ENCODE assay signal across 1 cellular context in the genomic region with DNA sequence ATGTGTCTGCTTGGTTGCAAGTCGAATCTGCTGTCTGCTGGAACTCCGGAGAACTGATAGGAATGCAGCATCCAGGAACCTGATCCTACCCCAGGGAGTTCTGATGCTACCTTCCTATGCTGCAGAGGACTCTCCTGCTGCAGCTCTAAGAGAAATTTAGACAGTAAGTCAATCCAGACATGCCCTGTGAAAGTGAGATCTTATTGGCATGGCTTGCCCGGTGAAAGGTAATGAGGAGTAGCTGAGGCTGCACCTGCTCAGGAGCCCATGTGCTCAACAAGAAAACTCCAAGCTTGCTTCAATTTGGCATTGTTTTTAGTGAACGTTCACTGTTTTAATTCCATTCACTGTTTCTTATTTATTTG.
TF ChIP-seq lines count a peak whose summit lies in the region.

No MANE protein-coding gene starts in this region.

TF ChIP-seq in WTC11, 78 proteins besides CTCF, POLR2A, EP300 and RAD21 (continued from another document):
- TF ChIP-seq, protein P1, sequence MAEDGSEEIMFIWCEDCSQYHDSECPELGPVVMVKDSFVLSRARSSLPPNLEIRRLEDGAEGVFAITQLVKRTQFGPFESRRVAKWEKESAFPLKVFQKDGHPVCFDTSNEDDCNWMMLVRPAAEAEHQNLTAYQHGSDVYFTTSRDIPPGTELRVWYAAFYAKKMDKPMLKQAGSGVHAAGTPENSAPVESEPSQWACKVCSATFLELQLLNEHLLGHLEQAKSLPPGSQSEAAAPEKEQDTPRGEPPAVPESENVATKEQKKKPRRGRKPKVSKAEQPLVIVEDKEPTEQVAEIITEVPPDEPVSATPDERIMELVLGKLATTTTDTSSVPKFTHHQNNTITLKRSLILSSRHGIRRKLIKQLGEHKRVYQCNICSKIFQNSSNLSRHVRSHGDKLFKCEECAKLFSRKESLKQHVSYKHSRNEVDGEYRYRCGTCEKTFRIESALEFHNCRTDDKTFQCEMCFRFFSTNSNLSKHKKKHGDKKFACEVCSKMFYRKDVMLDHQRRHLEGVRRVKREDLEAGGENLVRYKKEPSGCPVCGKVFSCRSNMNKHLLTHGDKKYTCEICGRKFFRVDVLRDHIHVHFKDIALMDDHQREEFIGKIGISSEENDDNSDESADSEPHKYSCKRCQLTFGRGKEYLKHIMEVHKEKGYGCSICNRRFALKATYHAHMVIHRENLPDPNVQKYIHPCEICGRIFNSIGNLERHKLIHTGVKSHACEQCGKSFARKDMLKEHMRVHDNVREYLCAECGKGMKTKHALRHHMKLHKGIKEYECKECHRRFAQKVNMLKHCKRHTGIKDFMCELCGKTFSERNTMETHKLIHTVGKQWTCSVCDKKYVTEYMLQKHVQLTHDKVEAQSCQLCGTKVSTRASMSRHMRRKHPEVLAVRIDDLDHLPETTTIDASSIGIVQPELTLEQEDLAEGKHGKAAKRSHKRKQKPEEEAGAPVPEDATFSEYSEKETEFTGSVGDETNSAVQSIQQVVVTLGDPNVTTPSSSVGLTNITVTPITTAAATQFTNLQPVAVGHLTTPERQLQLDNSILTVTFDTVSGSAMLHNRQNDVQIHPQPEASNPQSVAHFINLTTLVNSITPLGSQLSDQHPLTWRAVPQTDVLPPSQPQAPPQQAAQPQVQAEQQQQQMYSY (CRISPR knock-in tag; IDR thresholded peaks at IDR 0.05), result no peak
- TF ChIP-seq, protein P2, sequence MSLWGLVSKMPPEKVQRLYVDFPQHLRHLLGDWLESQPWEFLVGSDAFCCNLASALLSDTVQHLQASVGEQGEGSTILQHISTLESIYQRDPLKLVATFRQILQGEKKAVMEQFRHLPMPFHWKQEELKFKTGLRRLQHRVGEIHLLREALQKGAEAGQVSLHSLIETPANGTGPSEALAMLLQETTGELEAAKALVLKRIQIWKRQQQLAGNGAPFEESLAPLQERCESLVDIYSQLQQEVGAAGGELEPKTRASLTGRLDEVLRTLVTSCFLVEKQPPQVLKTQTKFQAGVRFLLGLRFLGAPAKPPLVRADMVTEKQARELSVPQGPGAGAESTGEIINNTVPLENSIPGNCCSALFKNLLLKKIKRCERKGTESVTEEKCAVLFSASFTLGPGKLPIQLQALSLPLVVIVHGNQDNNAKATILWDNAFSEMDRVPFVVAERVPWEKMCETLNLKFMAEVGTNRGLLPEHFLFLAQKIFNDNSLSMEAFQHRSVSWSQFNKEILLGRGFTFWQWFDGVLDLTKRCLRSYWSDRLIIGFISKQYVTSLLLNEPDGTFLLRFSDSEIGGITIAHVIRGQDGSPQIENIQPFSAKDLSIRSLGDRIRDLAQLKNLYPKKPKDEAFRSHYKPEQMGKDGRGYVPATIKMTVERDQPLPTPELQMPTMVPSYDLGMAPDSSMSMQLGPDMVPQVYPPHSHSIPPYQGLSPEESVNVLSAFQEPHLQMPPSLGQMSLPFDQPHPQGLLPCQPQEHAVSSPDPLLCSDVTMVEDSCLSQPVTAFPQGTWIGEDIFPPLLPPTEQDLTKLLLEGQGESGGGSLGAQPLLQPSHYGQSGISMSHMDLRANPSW (CRISPR knock-in tag; conservative IDR thresholded peaks at IDR 0.05; ENCODE audit: low read depth), result no peak
- no peak for TF ChIP-seq FOXJ3 (CRISPR knock-in tag; IDR thresholded peaks at IDR 0.05; ENCODE audit: borderline replicate concordance)
- TF ChIP-seq GABPB1 (CRISPR knock-in tag; IDR thresholded peaks at IDR 0.05), result no peak
